ENCODE assay signal across 31 cellular contexts in the genomic region with DNA sequence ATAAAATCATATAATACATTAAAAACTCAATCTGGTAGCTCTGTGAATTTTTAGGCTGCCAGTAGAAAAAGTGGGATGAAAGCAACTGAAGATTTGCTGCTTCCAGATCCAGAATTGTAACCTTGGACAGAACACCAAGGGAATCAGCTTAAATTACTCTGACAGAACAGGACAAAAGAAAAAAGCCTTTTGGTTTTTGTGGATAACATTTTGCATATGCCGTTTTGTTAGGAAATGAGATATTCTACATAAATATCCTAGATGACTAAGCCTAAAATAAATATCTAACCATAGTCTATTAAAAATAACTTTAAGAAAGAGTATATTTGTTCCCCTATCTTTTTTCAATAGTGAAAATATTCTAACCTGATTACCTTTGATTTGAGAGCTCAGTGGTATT.
"Had no signal": no experiment of that assay in that cellular context is flagged by ENCODE, and none has a peak within 500 bp of the region (broad histone marks: within the 10 kb centered on the region; RNA-seq: fewer than 3 reads in every experiment).

No MANE protein-coding gene starts in this region.

- H3K4me3 ChIP-seq: left ventricle myocardium inferior, lung, neural progenitor cell, right atrium auricular region, right lobe of liver, smooth muscle cell, testis, thyroid gland, transverse colon, upper lobe of left lung, vagina had no signal

- H2AFZ ChIP-seq: neural progenitor cell, parathyroid adenoma had no signal

- H3K4me1 ChIP-seq: left ventricle myocardium inferior, neural progenitor cell, parathyroid adenoma, right atrium auricular region, right lobe of liver, testis, thyroid gland, transverse colon, upper lobe of left lung, vagina had no signal

- H3K36me3 ChIP-seq: left ventricle myocardium inferior, neural progenitor cell, neutrophil, right atrium auricular region, right lobe of liver, thyroid gland, transverse colon, upper lobe of left lung, vagina had no signal

- ATAC-seq: natural killer cell; right lobe of liver; stimulated activated memory B cell treated with anti-CD40 and anti-IgM and Interleukin-4, amounts not matched to agents 10 μg/mL and 1 μg/mL and 100 μg/mL, for 72 hours; stimulated activated naive CD8-positive, alpha-beta T cell treated with anti-CD3 and anti-CD28 coated beads, Interleukin-15, amount 100 ng/mL, for 72 hours had no signal

- H3K27ac ChIP-seq: left ventricle myocardium inferior, neural progenitor cell, neutrophil, parathyroid adenoma, right atrium auricular region, right lobe of liver, testis, thyroid gland, transverse colon, upper lobe of left lung, vagina had no signal

- H3K36me3 Mint-ChIP-seq: immature natural killer cell; mesothelial cell of epicardium; naive B cell; natural killer cell; neural progenitor cell; stimulated activated memory B cell treated with anti-CD40 and anti-IgM and Interleukin-4, amounts not matched to agents 10 μg/mL and 1 μg/mL and 100 μg/mL, for 72 hours had no signal

- H3K27ac Mint-ChIP-seq: immature natural killer cell; mesothelial cell of epicardium; naive B cell; natural killer cell; nephron progenitor cell; neural progenitor cell; progenitor cell of endocrine pancreas; stimulated activated memory B cell treated with anti-CD40 and anti-IgM and Interleukin-4, amounts not matched to agents 10 μg/mL and 1 μg/mL and 100 μg/mL, for 72 hours; stimulated activated naive CD8-positive, alpha-beta T cell treated with anti-CD3 and anti-CD28 coated beads, Interleukin-15, amount 100 ng/mL, for 72 hours had no signal

- H3K9me3 Mint-ChIP-seq: immature natural killer cell; mesothelial cell of epicardium; naive B cell; natural killer cell; nephron progenitor cell; neural progenitor cell; stimulated activated memory B cell treated with anti-CD40 and anti-IgM and Interleukin-4, amounts not matched to agents 10 μg/mL and 1 μg/mL and 100 μg/mL, for 72 hours; stimulated activated naive CD8-positive, alpha-beta T cell treated with anti-CD3 and anti-CD28 coated beads, Interleukin-15, amount 100 ng/mL, for 72 hours had no signal

- H3K9ac ChIP-seq: neural progenitor cell, parathyroid adenoma had no signal

- H3K4me2 ChIP-seq: neural progenitor cell, smooth muscle cell had no signal

- H3K27me3 Mint-ChIP-seq: progenitor cell of endocrine pancreas; stimulated activated memory B cell treated with anti-CD40 and anti-IgM and Interleukin-4, amounts not matched to agents 10 μg/mL and 1 μg/mL and 100 μg/mL, for 72 hours; stimulated activated naive CD8-positive, alpha-beta T cell treated with anti-CD3 and anti-CD28 coated beads, Interleukin-15, amount 100 ng/mL, for 72 hours had no signal

- H3K4me1 Mint-ChIP-seq: immature natural killer cell; mesothelial cell of epicardium; naive B cell; natural killer cell; nephron progenitor cell; stimulated activated memory B cell treated with anti-CD40 and anti-IgM and Interleukin-4, amounts not matched to agents 10 μg/mL and 1 μg/mL and 100 μg/mL, for 72 hours; stimulated activated naive CD8-positive, alpha-beta T cell treated with anti-CD3 and anti-CD28 coated beads, Interleukin-15, amount 100 ng/mL, for 72 hours had no signal

- DNase-seq: hypothalamus; immature natural killer cell; left ventricle myocardium inferior; mesendoderm; naive B cell; natural killer cell; nephron progenitor cell; occipital lobe; right lobe of liver; stimulated activated CD4-positive, alpha-beta T cell treated with anti-CD3 and anti-CD28 coated beads, Interleukin-1b, Interleukin-23, amount 100 ng/mL, for 48 hours; stimulated activated CD4-positive, alpha-beta T cell treated with anti-CD3 and anti-CD28 coated beads, Interleukin-2, amount 100 ng/mL, for 48 hours; stimulated activated CD4-positive, alpha-beta T cell treated with anti-CD3 and anti-CD28 coated beads, Interleukin-4, amount 100 ng/mL, for 4 hours; stimulated activated CD8-positive, alpha-beta memory T cell treated with anti-CD3 and anti-CD28 coated beads, Interleukin-4, amount 100 ng/mL, for 48 hours; stimulated activated naive CD4-positive, alpha-beta T cell treated with Interleukin-2 at 50 U/mL for 16 hours; stimulated activated naive CD8-positive, alpha-beta T cell treated with anti-CD3 and anti-CD28 coated beads, Interleukin-15, amount 100 ng/mL, for 72 hours; substantia nigra; testis; thyroid gland; transverse colon; upper lobe of left lung had no signal

- H3K9me3 ChIP-seq: left ventricle myocardium inferior, neutrophil, right atrium auricular region, right lobe of liver, testis, thyroid gland, transverse colon, upper lobe of left lung, vagina had no signal

- H3K79me2 ChIP-seq: parathyroid adenoma had no signal

- FAIRE-seq: islet of Langerhans had no signal

- H3K27me3 ChIP-seq: neural progenitor cell, neutrophil, right atrium auricular region, right lobe of liver, testis, thyroid gland, upper lobe of left lung, vagina had no signal

- H3K4me3 Mint-ChIP-seq: immature natural killer cell; mesothelial cell of epicardium; naive B cell; natural killer cell; nephron progenitor cell; neural progenitor cell; stimulated activated memory B cell treated with anti-CD40 and anti-IgM and Interleukin-4, amounts not matched to agents 10 μg/mL and 1 μg/mL and 100 μg/mL, for 72 hours; stimulated activated naive CD8-positive, alpha-beta T cell treated with anti-CD3 and anti-CD28 coated beads, Interleukin-15, amount 100 ng/mL, for 72 hours had no signal
